ENCODE assay signal across 13 cellular contexts in genomic region chr12:110641512-110641911, GRCh38. TPM values are rescaled to one million over a fixed set of nuclear protein-coding genes. Genes with fewer than 3 reads are reported as not detected.
A peak's percentile ranks its signal among the peaks of the same experiment; 100 is the strongest.
DNase-seq lines count a peak whose midpoint lies in the region; ATAC-seq and TF ChIP-seq lines count a peak whose summit lies in the region.
"Had no signal": no experiment of that assay in that cellular context is flagged by ENCODE, and none has a peak within 500 bp of the region (broad histone marks: within the 10 kb centered on the region; RNA-seq: fewer than 3 reads in every experiment).

No MANE protein-coding gene starts in this region.

- no peak for ATAC-seq in GM19397 (IDR thresholded peaks at IDR 0.05; ENCODE audit: unreplicated experiment)
- ATAC-seq: stimulated activated effector memory CD8-positive, alpha-beta T cell treated with anti-CD3 and anti-CD28 coated beads, Interleukin-12 subunit alpha, Interleukin-12 subunit beta, amount 100 ng/mL, for 72 hours had no signal

- BruUV-seq in A673 (replicated peaks; lab: Mats Ljungman, UMichigan) = no TSS peak

- TF ChIP-seq CTCF in A673 (conservative IDR thresholded peaks at IDR 0.05; ENCODE audit: low read depth, low read length) = no peak
- peak in 1 of 56 donors; percentile 14 for TF ChIP-seq CTCF in dorsolateral prefrontal cortex (IDR thresholded peaks at IDR 0.05 in 54 of 56, conservative IDR thresholded peaks at IDR 0.05 in 2 of 56; ENCODE audit: low read depth in 1 of 56, partially characterized antibody in 56 of 56)
- no peak for TF ChIP-seq CTCF in neural cell (IDR thresholded peaks at IDR 0.05; ENCODE audit: poor library complexity, severe bottlenecking)

- peaks cover 36% of the 10 kb centered on the region for H3K4me1 ChIP-seq in A673 (ENCODE audit: insufficient read depth, low read length, poor library complexity, severe bottlenecking)

- no peaks in the 10 kb centered on the region for H3K36me3 ChIP-seq in A673 (ENCODE audit: insufficient read depth, low read length, poor library complexity, severe bottlenecking)
- no peaks in the 10 kb centered on the region for H3K36me3 ChIP-seq in neural cell (ENCODE audit: insufficient read depth, low read length)

- CTCF ChIA-PET in A673 (lab: Charles Lee) = interaction anchor here (1.0 kb wide), 1 partner anchor 246 kb away, joined by 3 read pairs; no protein-coding TSS in a partner anchor

- H3K27me3 ChIP-seq in A673 (replicated peaks; ENCODE audit: insufficient read depth, low read depth, low read length, poor library complexity) (no peaks in the 10 kb centered on the region), dorsolateral prefrontal cortex (no peaks in the 10 kb centered on the region), neural cell (ENCODE audit: insufficient read depth, low read depth, low read length) (no peaks in the 10 kb centered on the region)

- POLR2A ChIA-PET in A673 (lab: Charles Lee; ENCODE audit: low non-redundant PET) = no interaction called here

- H3F3A ChIP-seq in neural cell (ENCODE audit: insufficient read depth, low read length, poor library complexity, severe bottlenecking) = no peaks in the 10 kb centered on the region

- H3K4me2 ChIP-seq in neural cell (ENCODE audit: low read length) = no peak overlapping the region

- no peak for TF ChIP-seq EP300 in neural cell (conservative IDR thresholded peaks at IDR 0.05; ENCODE audit: poor library complexity, severe bottlenecking)

- TF ChIP-seq RAD21 in neural cell (conservative IDR thresholded peaks at IDR 0.05) = no peak

- intact Hi-C loops in A673 (cut with micrococcal nuclease; ENCODE audit: unreplicated experiment) (no loop called here), dorsolateral prefrontal cortex (cut with DNase I) (no loop called here)

- in situ Hi-C loops in KBM-7 (cut with MboI; ENCODE audit: low pct_unique_long_range_greater_than_20kb, low sequenced_read_pairs) = no loop called here

- H2AFZ ChIP-seq in neural cell (ENCODE audit: low read depth, low read length) = no peak overlapping the region

- no peak overlapping the region for H3K4me3 ChIP-seq in A673 (ENCODE audit: low read depth, low read length, poor library complexity, severe bottlenecking)
- peak overlapping the region in 9 of 59 donors; percentile 1 to 21 (median 13) for H3K4me3 ChIP-seq in dorsolateral prefrontal cortex
- H3K4me3 ChIP-seq in neural cell (ENCODE audit: low read length) = no peak overlapping the region

- no peaks in the 10 kb centered on the region for H3K9me2 ChIP-seq in neural cell (ENCODE audit: insufficient read depth, low read length)

- H3K27ac ChIP-seq in A673 (ENCODE audit: low read depth, low read length, poor library complexity, severe bottlenecking) (peak overlapping the region; percentile 45), dorsolateral prefrontal cortex (peak overlapping the region in 53 of 59 donors; percentile 7 to 82 (median 58)), neural cell (ENCODE audit: low read length) (no peak overlapping the region)

- peak overlapping the region; percentile 13 for H3K9ac ChIP-seq in neural cell (ENCODE audit: low read length)

- H4K20me1 ChIP-seq in neural cell (ENCODE audit: insufficient read depth) = no peaks in the 10 kb centered on the region

- H3K79me2 ChIP-seq in neural cell (replicated peaks; ENCODE audit: insufficient read depth, low read length) = no peaks in the 10 kb centered on the region

- H3K9me3 ChIP-seq in A673 (ENCODE audit: low read depth, low read length, poor library complexity, severe bottlenecking) (no peaks in the 10 kb centered on the region), neural cell (ENCODE audit: low read length) (no peaks in the 10 kb centered on the region)

- DNase-seq in A673 (ENCODE audit: low spot score) (peak; percentile 79), KBM-7 (peak; percentile 69), dorsolateral prefrontal cortex (peak in 7 of 10 donors; percentile 5 to 72 (median 57)), pons (ENCODE audit: low spot score) (no peak), NCI-H2196 treated with DMSO at 0.1 percent for 48 hours (lab: John Stamatoyannopoulos, UW; ENCODE audit: unreplicated experiment) (no peak)
- no peak for DNase-seq in effector CD4-positive, alpha-beta T cell
- DNase-seq: activated effector memory CD4-positive, alpha-beta T cell treated with anti-CD3 and anti-CD28 coated beads, Interleukin-2, amount 50 U/mL, for 16 hours; Kasumi-1; NCI-H446; SHP77 treated with DMSO at 0.1 percent for 48 hours had no signal

TF ChIP-seq in neural cell, 6 proteins besides CTCF, POLR2A, EP300 and RAD21:
- no peak for TF ChIP-seq MXI1 (conservative IDR thresholded peaks at IDR 0.05; ENCODE audit: poor library complexity, severe bottlenecking)
- no peak for TF ChIP-seq POLR2AphosphoS5 (IDR thresholded peaks at IDR 0.05)
- TF ChIP-seq, protein P1, sequence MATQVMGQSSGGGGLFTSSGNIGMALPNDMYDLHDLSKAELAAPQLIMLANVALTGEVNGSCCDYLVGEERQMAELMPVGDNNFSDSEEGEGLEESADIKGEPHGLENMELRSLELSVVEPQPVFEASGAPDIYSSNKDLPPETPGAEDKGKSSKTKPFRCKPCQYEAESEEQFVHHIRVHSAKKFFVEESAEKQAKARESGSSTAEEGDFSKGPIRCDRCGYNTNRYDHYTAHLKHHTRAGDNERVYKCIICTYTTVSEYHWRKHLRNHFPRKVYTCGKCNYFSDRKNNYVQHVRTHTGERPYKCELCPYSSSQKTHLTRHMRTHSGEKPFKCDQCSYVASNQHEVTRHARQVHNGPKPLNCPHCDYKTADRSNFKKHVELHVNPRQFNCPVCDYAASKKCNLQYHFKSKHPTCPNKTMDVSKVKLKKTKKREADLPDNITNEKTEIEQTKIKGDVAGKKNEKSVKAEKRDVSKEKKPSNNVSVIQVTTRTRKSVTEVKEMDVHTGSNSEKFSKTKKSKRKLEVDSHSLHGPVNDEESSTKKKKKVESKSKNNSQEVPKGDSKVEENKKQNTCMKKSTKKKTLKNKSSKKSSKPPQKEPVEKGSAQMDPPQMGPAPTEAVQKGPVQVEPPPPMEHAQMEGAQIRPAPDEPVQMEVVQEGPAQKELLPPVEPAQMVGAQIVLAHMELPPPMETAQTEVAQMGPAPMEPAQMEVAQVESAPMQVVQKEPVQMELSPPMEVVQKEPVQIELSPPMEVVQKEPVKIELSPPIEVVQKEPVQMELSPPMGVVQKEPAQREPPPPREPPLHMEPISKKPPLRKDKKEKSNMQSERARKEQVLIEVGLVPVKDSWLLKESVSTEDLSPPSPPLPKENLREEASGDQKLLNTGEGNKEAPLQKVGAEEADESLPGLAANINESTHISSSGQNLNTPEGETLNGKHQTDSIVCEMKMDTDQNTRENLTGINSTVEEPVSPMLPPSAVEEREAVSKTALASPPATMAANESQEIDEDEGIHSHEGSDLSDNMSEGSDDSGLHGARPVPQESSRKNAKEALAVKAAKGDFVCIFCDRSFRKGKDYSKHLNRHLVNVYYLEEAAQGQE (IDR thresholded peaks at IDR 0.05; ENCODE audit: borderline replicate concordance) = no peak
- TF ChIP-seq EZH2 (IDR thresholded peaks at IDR 0.05; ENCODE audit: borderline replicate concordance, insufficient read depth, low read length, poor library complexity, severe bottlenecking) = no peak
- no peak for TF ChIP-seq TAF1 (IDR thresholded peaks at IDR 0.05; ENCODE audit: low read depth)
- TF ChIP-seq SMC3 (conservative IDR thresholded peaks at IDR 0.05; ENCODE audit: poor library complexity) = no peak

RNA-seq across cellular contexts. Expression of gene TCTN1, which starts 27.6 kb away (rescaled TPM):
- total RNA-seq in A673 (2021) = 38.8 TPM in 2 replicates
- 10 to 100 TPM; 26.4 to 77.4 (median 40.6) TPM for total RNA-seq in dorsolateral prefrontal cortex
- polyA plus RNA-seq in neural cell = 58.3 and 63.2 TPM in 2 replicates
- 36.3 and 48.5 TPM in 2 replicates for polyA minus RNA-seq in neural cell

RNA-seq across cellular contexts. Expression of gene HVCN1, which starts 47.4 kb away (rescaled TPM):
- total RNA-seq in A673 (2021) (1.0 and 1.1 TPM in 2 replicates), dorsolateral prefrontal cortex (10 to 100 TPM in 66 of 120 experiments, 1 to 10 TPM in 54; 3.9 to 31.3 (median 10.4) TPM)
- polyA plus RNA-seq in neural cell = not detected in 2 replicates
- polyA minus RNA-seq in neural cell = not detected in 2 replicates

RNA-seq across cellular contexts. Expression of gene PPTC7, which starts 58.4 kb away (rescaled TPM):
- total RNA-seq in A673 (2021) (27.5 and 30.9 TPM in 2 replicates), dorsolateral prefrontal cortex (10 to 100 TPM; 13.6 to 36.5 (median 24.6) TPM)
- polyA plus RNA-seq in neural cell = 7.1 and 7.2 TPM in 2 replicates
- 17.3 and 20.0 TPM in 2 replicates for polyA minus RNA-seq in neural cell

Comparison
In these comparisons a context has a peak if more than half of its experiments do, and no peak if none do; other contexts are left out.
1. DNase-seq: peak in A673 (single experiment), KBM-7 (single experiment) and dorsolateral prefrontal cortex (7 of 10); none in effector CD4-positive, alpha-beta T cell (single experiment), pons (single experiment) and NCI-H2196 treated with DMSO at 0.1 percent for 48 hours (single experiment).